Comparison of ENCODE assay signal across 18 cellular contexts in genomic region chr9:89010056-89010455, GRCh38. TPM values are rescaled to one million over a fixed set of nuclear protein-coding genes. Genes with fewer than 3 reads are reported as not detected.
DNase-seq lines count a peak whose midpoint lies in the region; ATAC-seq and TF ChIP-seq lines count a peak whose summit lies in the region.
"Had no signal": no experiment of that assay in that cellular context is flagged by ENCODE, and none has a peak within 500 bp of the region (broad histone marks: within the 10 kb centered on the region; RNA-seq: fewer than 3 reads in every experiment).

No MANE protein-coding gene starts in this region.

- no peak overlapping the region for H3K4me3 Mint-ChIP-seq in immature natural killer cell
- H3K4me3 Mint-ChIP-seq: B cell; CD8-positive, alpha-beta T cell had no signal

- peak overlapping the region; percentile 49 for H3K4me2 ChIP-seq in smooth muscle cell
- H3K4me2 ChIP-seq: BLaER1 treated with 17β-estradiol and CSF1 and Interleukin-3, amounts not matched to agents 10 nM and 100 nM had no signal

- no peaks in the 10 kb centered on the region for H3K36me3 ChIP-seq in SK-N-MC (ENCODE audit: insufficient read depth, low read length)
- H3K36me3 ChIP-seq in smooth muscle cell (ENCODE audit: low read depth), result no peaks in the 10 kb centered on the region
- H3K36me3 ChIP-seq: BLaER1 treated with 17β-estradiol and CSF1 and Interleukin-3, amounts not matched to agents 10 nM and 100 nM; HAP-1 had no signal

- H3K27me3 ChIP-seq in smooth muscle cell (ENCODE audit: low read depth), result no peaks in the 10 kb centered on the region
- H3K27me3 ChIP-seq: BLaER1 treated with 17β-estradiol and CSF1 and Interleukin-3, amounts not matched to agents 10 nM and 100 nM had no signal

- no peaks in the 10 kb centered on the region for H3K36me3 Mint-ChIP-seq in immature natural killer cell
- H3K36me3 Mint-ChIP-seq: CD8-positive, alpha-beta T cell had no signal

- no peak overlapping the region for H2AFZ ChIP-seq in smooth muscle cell (ENCODE audit: low read depth)

- H4K20me1 ChIP-seq in smooth muscle cell (ENCODE audit: low read depth), result peaks cover 16% of the 10 kb centered on the region
- H4K20me1 ChIP-seq: BLaER1 treated with 17β-estradiol and CSF1 and Interleukin-3, amounts not matched to agents 10 nM and 100 nM had no signal

- H3K9me3 ChIP-seq in SK-N-MC (ENCODE audit: low read depth, low read length) (no peaks in the 10 kb centered on the region), smooth muscle cell (replicated peaks; ENCODE audit: low read depth) (no peaks in the 10 kb centered on the region)
- H3K9me3 ChIP-seq: BLaER1 treated with 17β-estradiol and CSF1 and Interleukin-3, amounts not matched to agents 10 nM and 100 nM; HAP-1 had no signal

- WGBS in smooth muscle cell (ENCODE audit: low lambda C conversion rate), result 31% methylated on average over 10 of the region's 10 CpGs

- no peaks in the 10 kb centered on the region for H3K4me1 ChIP-seq in smooth muscle cell (ENCODE audit: low read depth)
- H3K4me1 ChIP-seq: HAP-1 had no signal

- H3K9ac ChIP-seq in SK-N-MC (ENCODE audit: insufficient read length) (no peak overlapping the region), smooth muscle cell (ENCODE audit: low read depth) (no peak overlapping the region)
- H3K9ac ChIP-seq: BLaER1 treated with 17β-estradiol and CSF1 and Interleukin-3, amounts not matched to agents 10 nM and 100 nM had no signal

- no peak for TF ChIP-seq CTCF in smooth muscle cell (IDR thresholded peaks at IDR 0.05; ENCODE audit: borderline replicate concordance, insufficient read depth, poor library complexity, severe bottlenecking)

- H3K27ac ChIP-seq in SK-N-MC (peak overlapping the region; percentile 79), smooth muscle cell (ENCODE audit: low read depth) (peak overlapping the region; percentile 10)
- H3K27ac ChIP-seq: BLaER1 treated with 17β-estradiol and CSF1 and Interleukin-3, amounts not matched to agents 10 nM and 100 nM had no signal

- H3K4me3 ChIP-seq in SK-N-MC (no peak overlapping the region), smooth muscle cell (no peak overlapping the region)
- H3K4me3 ChIP-seq: BLaER1 treated with 17β-estradiol and CSF1 and Interleukin-3, amounts not matched to agents 10 nM and 100 nM; GM12878; HAP-1 had no signal

- peaks cover 1 to 14% (median 2%) of the 10 kb centered on the region in 3 donors for H3K27me3 Mint-ChIP-seq in immature natural killer cell (ENCODE audit: low read depth in 3 of 3)

- H3K9me3 Mint-ChIP-seq in immature natural killer cell, result no peaks in the 10 kb centered on the region
- H3K9me3 Mint-ChIP-seq: CD8-positive, alpha-beta T cell had no signal

- H3F3A ChIP-seq in smooth muscle cell (ENCODE audit: low read depth), result peaks cover 6% of the 10 kb centered on the region

- H3K27ac Mint-ChIP-seq in immature natural killer cell, result no peak overlapping the region
- H3K27ac Mint-ChIP-seq: B cell; CD8-positive, alpha-beta T cell had no signal

- ATAC-seq in GM21381 (IDR thresholded peaks at IDR 0.05; ENCODE audit: unreplicated experiment), result no peak
- ATAC-seq: CD8-positive, alpha-beta T cell; GM12878 had no signal

- H3K4me1 Mint-ChIP-seq in immature natural killer cell, result no peaks in the 10 kb centered on the region
- H3K4me1 Mint-ChIP-seq: B cell had no signal

- H3K79me2 ChIP-seq in smooth muscle cell (ENCODE audit: low read depth), result no peaks in the 10 kb centered on the region

- DNase-seq in SK-N-MC (ENCODE audit: low read depth, low spot score), result no peak
- DNase-seq in astrocyte of the hippocampus (ENCODE audit: low read depth, low spot score), result peak; percentile 34
- peak; percentile 0 for DNase-seq in mucosa of gallbladder (ENCODE audit: low spot score)
- DNase-seq in smooth muscle cell (lab: John Stamatoyannopoulos, UW; ENCODE audit: unreplicated experiment), result no peak
- no peak for DNase-seq in 8988T
- DNase-seq in immature natural killer cell, result no peak
- DNase-seq: CD8-positive, alpha-beta T cell; DMS 273 treated with DMSO at 0.1 percent for 48 hours; DMS53; DND-41; EL; IMR-90 had no signal

RNA-seq across cellular contexts. Expression of gene S1PR3, which starts 18.8 kb away (rescaled TPM):
- total RNA-seq in mucosa of gallbladder (36.4 TPM), smooth muscle cell (245 and 246 TPM in 2 replicates)
- polyA plus RNA-seq in smooth muscle cell (123 and 184 TPM in 2 replicates), immature natural killer cell (under 1 TPM in 1 of 3 donors, not detected in 2; 0.20 TPM)
- total RNA-seq: B cell, G401 had no signal

Comparison
In these comparisons a context has a peak if more than half of its experiments do, and no peak if none do; other contexts are left out.
1. DNase-seq: peak in astrocyte of the hippocampus (single experiment) and mucosa of gallbladder (single experiment); none in SK-N-MC (single experiment), smooth muscle cell (single experiment), 8988T (single experiment) and immature natural killer cell (0 of 3).